ENCODE assay signal across 10 cellular contexts in the genomic region with DNA sequence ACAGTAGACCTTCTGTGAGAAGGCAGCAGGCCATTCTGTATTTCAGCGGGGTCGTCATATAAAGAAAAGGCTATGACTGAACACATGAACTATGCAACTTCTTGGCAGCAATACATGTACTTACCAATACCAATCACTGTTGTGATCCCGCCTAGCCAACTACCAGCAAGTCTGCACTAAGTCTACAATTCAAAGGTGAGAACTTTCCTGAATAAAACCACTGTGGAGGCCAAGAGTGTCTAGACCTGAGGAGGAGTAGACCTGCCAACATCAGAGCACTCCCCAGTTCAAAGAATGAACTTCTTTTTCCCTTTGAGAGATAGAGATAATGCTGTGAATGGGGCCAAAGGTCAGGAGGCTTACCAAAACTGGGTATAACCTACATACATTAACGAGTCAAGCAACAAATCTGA.
DNase-seq lines count a peak whose midpoint lies in the region; ATAC-seq and TF ChIP-seq lines count a peak whose summit lies in the region.
"Had no signal": no experiment of that assay in that cellular context is flagged by ENCODE, and none has a peak within 500 bp of the region (broad histone marks: within the 10 kb centered on the region; RNA-seq: fewer than 3 reads in every experiment).

No MANE protein-coding gene starts in this region.

- peak overlapping the region; percentile 63 for H3K4me2 ChIP-seq in osteoblast (ENCODE audit: insufficient read depth, low read length)

- DNase-seq in COLO829 (ENCODE audit: low spot score) (peak; percentile 81), SK-N-MC (ENCODE audit: low read depth, low spot score) (no peak), fibroblast of mammary gland (ENCODE audit: low read depth) (peak; percentile 88), osteoblast (ENCODE audit: insufficient read length, low spot score, missing footprints) (peak; percentile 58), SHP77 treated with DMSO at 0.1 percent for 48 hours (lab: John Stamatoyannopoulos, UW) (no peak), NCI-H526 (lab: John Stamatoyannopoulos, UW) (no peak)
- no peak for DNase-seq in activated CD4-positive, alpha-beta T cell treated with anti-CD3 and anti-CD28 coated beads, Interleukin-2, amount 50 U/mL, for 4 hours
- DNase-seq: NCI-H1048, ovary had no signal

- H3K27me3 ChIP-seq in osteoblast (ENCODE audit: insufficient read depth, low read length): no peaks in the 10 kb centered on the region
- H3K27me3 ChIP-seq: ovary had no signal

- H3K9ac ChIP-seq in SK-N-MC (ENCODE audit: insufficient read length): no peak overlapping the region

- H3K4me3 ChIP-seq in SK-N-MC (no peak overlapping the region), fibroblast of mammary gland (ENCODE audit: control insufficient read depth, low read depth, low read length) (no peak overlapping the region), osteoblast (ENCODE audit: insufficient read depth, low read length) (no peak overlapping the region)
- H3K4me3 ChIP-seq: ovary had no signal

- no peak overlapping the region for H2AFZ ChIP-seq in osteoblast (ENCODE audit: low read length)

- no peak for TF ChIP-seq CTCF in fibroblast of mammary gland (conservative IDR thresholded peaks at IDR 0.05; ENCODE audit: control insufficient read depth, insufficient read depth, low read depth, low read length)
- TF ChIP-seq CTCF in osteoblast (IDR thresholded peaks at IDR 0.05; ENCODE audit: extremely low read depth, low read depth, low read length): no peak

- H3K9me3 ChIP-seq in SK-N-MC (ENCODE audit: low read depth, low read length) (no peaks in the 10 kb centered on the region), osteoblast (ENCODE audit: low read depth, low read length) (no peaks in the 10 kb centered on the region)
- H3K9me3 ChIP-seq: ovary had no signal

- H3K36me3 ChIP-seq in SK-N-MC (ENCODE audit: insufficient read depth, low read length) (no peaks in the 10 kb centered on the region), osteoblast (ENCODE audit: insufficient read depth, low read length) (no peaks in the 10 kb centered on the region)
- H3K36me3 ChIP-seq: ovary had no signal

- no peaks in the 10 kb centered on the region for H4K20me1 ChIP-seq in osteoblast (ENCODE audit: insufficient read depth, low read length)

- ATAC-seq in HG03342 (IDR thresholded peaks at IDR 0.05; ENCODE audit: unreplicated experiment): no peak

- H3K4me1 ChIP-seq in osteoblast (ENCODE audit: insufficient read depth, low read length): peaks cover 45% of the 10 kb centered on the region

- peaks cover 81% of the 10 kb centered on the region for H3K79me2 ChIP-seq in osteoblast (ENCODE audit: insufficient read depth, low read length)

- peak overlapping the region; percentile 62 for H3K27ac ChIP-seq in SK-N-MC
- peak overlapping the region; percentile 83 for H3K27ac ChIP-seq in osteoblast (ENCODE audit: low read depth, low read length)
- H3K27ac ChIP-seq: ovary had no signal

Comparison
In these comparisons a context has a peak if more than half of its experiments do, and no peak if none do; other contexts are left out.
1. DNase-seq: peak in COLO829 (single experiment), fibroblast of mammary gland (single experiment) and osteoblast (single experiment); none in SK-N-MC (single experiment), SHP77 treated with DMSO at 0.1 percent for 48 hours (single experiment), NCI-H526 (0 of 2) and activated CD4-positive, alpha-beta T cell treated with anti-CD3 and anti-CD28 coated beads, Interleukin-2, amount 50 U/mL, for 4 hours (0 of 2).